In the genomic region with DNA sequence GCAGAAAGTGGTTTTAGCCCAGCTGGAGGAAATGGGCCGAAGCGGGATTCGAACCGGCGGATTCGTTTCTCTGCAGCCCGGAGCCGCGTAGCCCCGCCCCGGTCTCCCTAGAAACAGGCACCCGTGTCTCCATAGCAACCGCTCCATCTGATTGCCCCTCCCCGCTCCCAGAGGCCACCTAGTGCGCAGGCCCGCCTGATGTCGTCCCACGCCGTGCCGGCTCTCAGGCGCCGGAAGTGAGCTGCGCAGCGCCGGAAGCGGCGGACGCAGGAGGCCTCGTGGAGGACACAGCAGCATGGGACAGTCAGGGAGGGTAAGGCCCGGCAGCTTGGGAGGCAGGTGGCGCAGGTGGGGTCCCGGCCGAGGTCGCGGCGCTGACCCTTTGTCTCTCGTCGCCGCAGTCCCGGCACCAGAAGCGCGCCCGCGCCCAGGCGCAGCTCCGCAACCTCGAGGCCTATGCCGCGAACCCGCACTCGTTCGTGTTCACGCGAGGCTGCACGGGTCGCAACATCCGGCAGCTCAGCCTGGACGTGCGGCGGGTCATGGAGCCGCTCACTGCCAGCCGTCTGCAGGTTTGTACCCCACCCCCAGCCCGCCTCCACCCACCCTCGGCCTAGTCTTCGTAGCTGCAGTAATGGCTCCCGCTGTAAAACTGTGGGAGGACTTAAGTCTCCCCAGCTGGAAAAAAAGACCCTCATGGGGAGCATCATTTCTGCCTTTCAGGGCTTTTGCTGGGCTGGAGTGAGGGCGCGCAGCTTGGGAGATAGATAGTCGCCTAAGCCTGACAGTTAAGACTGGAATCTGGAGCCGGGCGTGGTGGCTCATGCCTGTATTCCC, we compare ENCODE assay signal across 1 cellular context.
TF ChIP-seq lines count a peak whose summit lies in the region.

PPAN (plus strand) TSS at position 263 of the 837 bp plus-strand sequence; CDS start at position 296, 33 bp downstream.

TF ChIP-seq in WTC11, 78 proteins besides CTCF, POLR2A, EP300 and RAD21 (continued from another document and continues in another):
- TF ChIP-seq NR2C2 (CRISPR knock-in tag; IDR thresholded peaks at IDR 0.05), result no peak
- TF ChIP-seq TCF7 (CRISPR knock-in tag; IDR thresholded peaks at IDR 0.05; ENCODE audit: low read depth), result no peak
- TF ChIP-seq ZMAT4 (CRISPR knock-in tag; IDR thresholded peaks at IDR 0.05), result no peak
- TF ChIP-seq ATF2 (CRISPR knock-in tag; IDR thresholded peaks at IDR 0.05; ENCODE audit: borderline replicate concordance, low read depth), result no peak
- 0 out of 2 replicates have a peak, but pooled peaks have one; percentile 41 for TF ChIP-seq TEAD4 (CRISPR knock-in tag; IDR thresholded peaks at IDR 0.05)
- TF ChIP-seq, protein P1, sequence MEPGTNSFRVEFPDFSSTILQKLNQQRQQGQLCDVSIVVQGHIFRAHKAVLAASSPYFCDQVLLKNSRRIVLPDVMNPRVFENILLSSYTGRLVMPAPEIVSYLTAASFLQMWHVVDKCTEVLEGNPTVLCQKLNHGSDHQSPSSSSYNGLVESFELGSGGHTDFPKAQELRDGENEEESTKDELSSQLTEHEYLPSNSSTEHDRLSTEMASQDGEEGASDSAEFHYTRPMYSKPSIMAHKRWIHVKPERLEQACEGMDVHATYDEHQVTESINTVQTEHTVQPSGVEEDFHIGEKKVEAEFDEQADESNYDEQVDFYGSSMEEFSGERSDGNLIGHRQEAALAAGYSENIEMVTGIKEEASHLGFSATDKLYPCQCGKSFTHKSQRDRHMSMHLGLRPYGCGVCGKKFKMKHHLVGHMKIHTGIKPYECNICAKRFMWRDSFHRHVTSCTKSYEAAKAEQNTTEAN (CRISPR knock-in tag; IDR thresholded peaks at IDR 0.05), result peak; percentile 81; the same call in 1 of the 2 replicates
- peak; percentile 49 for TF ChIP-seq USF2 (CRISPR knock-in tag; IDR thresholded peaks at IDR 0.05)
- TF ChIP-seq ZNF121 (CRISPR knock-in tag; IDR thresholded peaks at IDR 0.05), result 0 out of 2 replicates have a peak, but pooled peaks have one; percentile 56
- TF ChIP-seq, protein P2, sequence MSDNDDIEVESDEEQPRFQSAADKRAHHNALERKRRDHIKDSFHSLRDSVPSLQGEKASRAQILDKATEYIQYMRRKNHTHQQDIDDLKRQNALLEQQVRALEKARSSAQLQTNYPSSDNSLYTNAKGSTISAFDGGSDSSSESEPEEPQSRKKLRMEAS (CRISPR knock-in tag; IDR thresholded peaks at IDR 0.05), result peak; percentile 99
- TF ChIP-seq ZNF281 (CRISPR knock-in tag; IDR thresholded peaks at IDR 0.05), result 0 out of 2 replicates have a peak, but pooled peaks have one; percentile 12
- no peak; the same call in 1 of the 2 replicates for TF ChIP-seq TP53 (CRISPR knock-in tag; IDR thresholded peaks at IDR 0.05)
- TF ChIP-seq MXD4 (CRISPR knock-in tag; IDR thresholded peaks at IDR 0.05; ENCODE audit: borderline replicate concordance), result no peak
- TF ChIP-seq TEAD1 (CRISPR knock-in tag; IDR thresholded peaks at IDR 0.05), result peak; percentile 86
- peak; percentile 91; the same call in 1 of the 2 replicates for TF ChIP-seq MYBL2 (CRISPR knock-in tag; IDR thresholded peaks at IDR 0.05)
- peak; percentile 70; the same call in 1 of the 2 replicates for TF ChIP-seq NFE2L1 (CRISPR knock-in tag; IDR thresholded peaks at IDR 0.05)
- TF ChIP-seq GABPB1 (CRISPR knock-in tag; IDR thresholded peaks at IDR 0.05), result peak; percentile 81
- peak; percentile 89; the same call in 1 of the 2 replicates for TF ChIP-seq CREM (CRISPR knock-in tag; IDR thresholded peaks at IDR 0.05)
- peak; percentile 38; the same call in 1 of the 2 replicates for TF ChIP-seq HMGXB4 (CRISPR knock-in tag; IDR thresholded peaks at IDR 0.05)
- no peak for TF ChIP-seq RELA (CRISPR knock-in tag; IDR thresholded peaks at IDR 0.05; ENCODE audit: borderline replicate concordance)
- no peak for TF ChIP-seq NFYB (CRISPR knock-in tag; conservative IDR thresholded peaks at IDR 0.05; ENCODE audit: low read depth)
- TF ChIP-seq, protein P3, sequence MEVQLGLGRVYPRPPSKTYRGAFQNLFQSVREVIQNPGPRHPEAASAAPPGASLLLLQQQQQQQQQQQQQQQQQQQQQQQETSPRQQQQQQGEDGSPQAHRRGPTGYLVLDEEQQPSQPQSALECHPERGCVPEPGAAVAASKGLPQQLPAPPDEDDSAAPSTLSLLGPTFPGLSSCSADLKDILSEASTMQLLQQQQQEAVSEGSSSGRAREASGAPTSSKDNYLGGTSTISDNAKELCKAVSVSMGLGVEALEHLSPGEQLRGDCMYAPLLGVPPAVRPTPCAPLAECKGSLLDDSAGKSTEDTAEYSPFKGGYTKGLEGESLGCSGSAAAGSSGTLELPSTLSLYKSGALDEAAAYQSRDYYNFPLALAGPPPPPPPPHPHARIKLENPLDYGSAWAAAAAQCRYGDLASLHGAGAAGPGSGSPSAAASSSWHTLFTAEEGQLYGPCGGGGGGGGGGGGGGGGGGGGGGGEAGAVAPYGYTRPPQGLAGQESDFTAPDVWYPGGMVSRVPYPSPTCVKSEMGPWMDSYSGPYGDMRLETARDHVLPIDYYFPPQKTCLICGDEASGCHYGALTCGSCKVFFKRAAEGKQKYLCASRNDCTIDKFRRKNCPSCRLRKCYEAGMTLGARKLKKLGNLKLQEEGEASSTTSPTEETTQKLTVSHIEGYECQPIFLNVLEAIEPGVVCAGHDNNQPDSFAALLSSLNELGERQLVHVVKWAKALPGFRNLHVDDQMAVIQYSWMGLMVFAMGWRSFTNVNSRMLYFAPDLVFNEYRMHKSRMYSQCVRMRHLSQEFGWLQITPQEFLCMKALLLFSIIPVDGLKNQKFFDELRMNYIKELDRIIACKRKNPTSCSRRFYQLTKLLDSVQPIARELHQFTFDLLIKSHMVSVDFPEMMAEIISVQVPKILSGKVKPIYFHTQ (CRISPR knock-in tag; IDR thresholded peaks at IDR 0.05), result no peak
- TF ChIP-seq, protein P4, sequence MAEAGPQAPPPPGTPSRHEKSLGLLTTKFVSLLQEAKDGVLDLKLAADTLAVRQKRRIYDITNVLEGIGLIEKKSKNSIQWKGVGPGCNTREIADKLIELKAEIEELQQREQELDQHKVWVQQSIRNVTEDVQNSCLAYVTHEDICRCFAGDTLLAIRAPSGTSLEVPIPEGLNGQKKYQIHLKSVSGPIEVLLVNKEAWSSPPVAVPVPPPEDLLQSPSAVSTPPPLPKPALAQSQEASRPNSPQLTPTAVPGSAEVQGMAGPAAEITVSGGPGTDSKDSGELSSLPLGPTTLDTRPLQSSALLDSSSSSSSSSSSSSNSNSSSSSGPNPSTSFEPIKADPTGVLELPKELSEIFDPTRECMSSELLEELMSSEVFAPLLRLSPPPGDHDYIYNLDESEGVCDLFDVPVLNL (CRISPR knock-in tag; IDR thresholded peaks at IDR 0.05; ENCODE audit: borderline replicate concordance, low read depth), result no peak
- TF ChIP-seq, protein P5, sequence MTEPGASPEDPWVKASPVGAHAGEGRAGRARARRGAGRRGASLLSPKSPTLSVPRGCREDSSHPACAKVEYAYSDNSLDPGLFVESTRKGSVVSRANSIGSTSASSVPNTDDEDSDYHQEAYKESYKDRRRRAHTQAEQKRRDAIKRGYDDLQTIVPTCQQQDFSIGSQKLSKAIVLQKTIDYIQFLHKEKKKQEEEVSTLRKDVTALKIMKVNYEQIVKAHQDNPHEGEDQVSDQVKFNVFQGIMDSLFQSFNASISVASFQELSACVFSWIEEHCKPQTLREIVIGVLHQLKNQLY (CRISPR knock-in tag; IDR thresholded peaks at IDR 0.05), result no peak
- no peak for TF ChIP-seq HMGA2 (CRISPR knock-in tag; IDR thresholded peaks at IDR 0.05)
- TF ChIP-seq ETV6 (CRISPR knock-in tag; IDR thresholded peaks at IDR 0.05), result peak; percentile 89
- TF ChIP-seq ZNF532 (CRISPR knock-in tag; IDR thresholded peaks at IDR 0.05; ENCODE audit: borderline replicate concordance), result no peak
- TF ChIP-seq, protein P6, sequence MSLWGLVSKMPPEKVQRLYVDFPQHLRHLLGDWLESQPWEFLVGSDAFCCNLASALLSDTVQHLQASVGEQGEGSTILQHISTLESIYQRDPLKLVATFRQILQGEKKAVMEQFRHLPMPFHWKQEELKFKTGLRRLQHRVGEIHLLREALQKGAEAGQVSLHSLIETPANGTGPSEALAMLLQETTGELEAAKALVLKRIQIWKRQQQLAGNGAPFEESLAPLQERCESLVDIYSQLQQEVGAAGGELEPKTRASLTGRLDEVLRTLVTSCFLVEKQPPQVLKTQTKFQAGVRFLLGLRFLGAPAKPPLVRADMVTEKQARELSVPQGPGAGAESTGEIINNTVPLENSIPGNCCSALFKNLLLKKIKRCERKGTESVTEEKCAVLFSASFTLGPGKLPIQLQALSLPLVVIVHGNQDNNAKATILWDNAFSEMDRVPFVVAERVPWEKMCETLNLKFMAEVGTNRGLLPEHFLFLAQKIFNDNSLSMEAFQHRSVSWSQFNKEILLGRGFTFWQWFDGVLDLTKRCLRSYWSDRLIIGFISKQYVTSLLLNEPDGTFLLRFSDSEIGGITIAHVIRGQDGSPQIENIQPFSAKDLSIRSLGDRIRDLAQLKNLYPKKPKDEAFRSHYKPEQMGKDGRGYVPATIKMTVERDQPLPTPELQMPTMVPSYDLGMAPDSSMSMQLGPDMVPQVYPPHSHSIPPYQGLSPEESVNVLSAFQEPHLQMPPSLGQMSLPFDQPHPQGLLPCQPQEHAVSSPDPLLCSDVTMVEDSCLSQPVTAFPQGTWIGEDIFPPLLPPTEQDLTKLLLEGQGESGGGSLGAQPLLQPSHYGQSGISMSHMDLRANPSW (CRISPR knock-in tag; conservative IDR thresholded peaks at IDR 0.05; ENCODE audit: low read depth), result no peak
